ENCODE assay signal across 33 cellular contexts in the genomic region with DNA sequence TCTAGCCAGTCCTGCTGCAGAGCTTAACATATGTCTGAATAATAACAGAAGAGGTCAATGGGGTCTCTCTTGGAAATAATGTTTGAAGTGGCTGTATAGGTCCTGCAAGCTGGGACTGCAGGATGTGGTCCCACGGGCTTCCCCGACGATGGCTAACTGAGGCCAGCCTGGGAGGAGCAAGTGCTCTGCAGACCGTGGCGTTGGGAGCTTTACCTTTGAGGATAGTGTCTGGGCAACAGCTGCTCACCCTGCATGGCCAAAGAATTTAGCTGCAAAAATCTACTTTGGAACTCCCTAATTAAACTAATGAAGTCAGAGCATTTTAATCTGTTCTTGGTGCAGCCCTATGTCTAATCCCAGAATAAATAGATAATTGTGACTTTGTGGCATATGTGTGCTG. TPM values are rescaled to one million over a fixed set of nuclear protein-coding genes. Genes with fewer than 3 reads are reported as not detected.
"Had no signal": no experiment of that assay in that cellular context is flagged by ENCODE, and none has a peak within 500 bp of the region (broad histone marks: within the 10 kb centered on the region; RNA-seq: fewer than 3 reads in every experiment).

No MANE protein-coding gene starts in this region.

- H3K9me3 ChIP-seq: neutrophil, ovary, prostate gland, testis, vagina had no signal

- H3K4me3 ChIP-seq: cardiac muscle cell, hepatocyte, ovary, prostate gland, testis, vagina had no signal

- DNase-seq: activated CD4-positive, alpha-beta T cell treated with anti-CD3 and anti-CD28 coated beads for 4 hours; activated CD4-positive, alpha-beta T cell treated with anti-CD3 and anti-CD28 coated beads, Interleukin-2, amount 50 U/mL, for 48 hours; activated CD4-positive, CD25-positive, alpha-beta regulatory T cell; activated CD8-positive, alpha-beta memory T cell treated with anti-CD3 and anti-CD28 coated beads, Interleukin-2, amount 50 U/mL, for 48 hours; activated naive CD4-positive, alpha-beta T cell treated with Interleukin-2 at 50 U/mL for 16 hours; activated naive CD8-positive, alpha-beta T cell treated with anti-CD3 and anti-CD28 coated beads, Interleukin-2, amount 10 ng/mL, durations not matched to agents 7 days and 5 days; activated T-cell treated with anti-CD3 and anti-CD28 coated beads, Interleukin-2, amount 50 U/mL, for 4 hours; amniotic stem cell; effector CD8-positive, alpha-beta T cell; foreskin melanocyte; immature natural killer cell; left ventricle myocardium superior; mammary epithelial cell; ovary; stimulated activated CD4-positive, alpha-beta T cell treated with anti-CD3 and anti-CD28 coated beads, Interleukin-12 subunit alpha, Interleukin-12 subunit beta, amount 100 ng/mL, for 4 hours; stimulated activated CD4-positive, alpha-beta T cell treated with anti-CD3 and anti-CD28 coated beads, Interleukin-4, amount 100 ng/mL, for 4 hours; stimulated activated naive CD8-positive, alpha-beta T cell treated with anti-CD3 and anti-CD28 coated beads, Interleukin-15, amount 100 ng/mL, for 72 hours; T-helper 9 cell; testis had no signal

- H3K27me3 ChIP-seq: cardiac muscle cell, ovary, testis, vagina had no signal

- H3K27ac ChIP-seq: cardiac muscle cell, hepatocyte, neutrophil, ovary, prostate gland, testis, vagina had no signal

- H3K27ac Mint-ChIP-seq: activated naive CD8-positive, alpha-beta T cell treated with anti-CD3 and anti-CD28 coated beads, Interleukin-2, amount 10 ng/mL, durations not matched to agents 7 days and 5 days; dendritic cell treated with granulocyte-macrophage colony-stimulating factor and Interleukin-4, amounts not matched to agents 40 ng/mL and 50 ng/mL, for 4 days; immature natural killer cell; mesothelial cell of epicardium; natural killer cell treated with Interleukin-12 subunit alpha and Interleukin-12 subunit beta and Interleukin-15 and Interleukin-18, amount 100 ng/mL, for 72 hours; type B pancreatic cell had no signal

- H3K4me3 Mint-ChIP-seq: activated naive CD8-positive, alpha-beta T cell treated with anti-CD3 and anti-CD28 coated beads, Interleukin-2, amount 10 ng/mL, durations not matched to agents 7 days and 5 days; activated T-cell treated with anti-CD3 and anti-CD28 coated beads, Interleukin-2, amount 50 U/mL, for 4 hours; dendritic cell treated with granulocyte-macrophage colony-stimulating factor and Interleukin-4, amounts not matched to agents 40 ng/mL and 50 ng/mL, for 4 days; immature natural killer cell; mesothelial cell of epicardium; natural killer cell treated with Interleukin-12 subunit alpha and Interleukin-12 subunit beta and Interleukin-15 and Interleukin-18, amount 100 ng/mL, for 72 hours; stimulated activated naive CD8-positive, alpha-beta T cell treated with anti-CD3 and anti-CD28 coated beads, Interleukin-15, amount 100 ng/mL, for 72 hours; type B pancreatic cell had no signal

- H3K9me3 Mint-ChIP-seq: activated naive CD8-positive, alpha-beta T cell treated with anti-CD3 and anti-CD28 coated beads, Interleukin-2, amount 10 ng/mL, durations not matched to agents 7 days and 5 days; activated T-cell treated with anti-CD3 and anti-CD28 coated beads, Interleukin-2, amount 50 U/mL, for 4 hours; dendritic cell treated with granulocyte-macrophage colony-stimulating factor and Interleukin-4, amounts not matched to agents 40 ng/mL and 50 ng/mL, for 4 days; natural killer cell treated with Interleukin-12 subunit alpha and Interleukin-12 subunit beta and Interleukin-15 and Interleukin-18, amount 100 ng/mL, for 72 hours; stimulated activated naive CD8-positive, alpha-beta T cell treated with anti-CD3 and anti-CD28 coated beads, Interleukin-15, amount 100 ng/mL, for 72 hours; type B pancreatic cell had no signal

- H3K36me3 Mint-ChIP-seq: activated naive CD8-positive, alpha-beta T cell treated with anti-CD3 and anti-CD28 coated beads, Interleukin-2, amount 10 ng/mL, durations not matched to agents 7 days and 5 days; immature natural killer cell; mesothelial cell of epicardium; natural killer cell treated with Interleukin-12 subunit alpha and Interleukin-12 subunit beta and Interleukin-15 and Interleukin-18, amount 100 ng/mL, for 72 hours; type B pancreatic cell had no signal

- H3K36me3 ChIP-seq: cardiac muscle cell, neutrophil, ovary, prostate gland, vagina had no signal

- H3K4me1 ChIP-seq: prostate gland, testis, vagina had no signal

- H3K4me1 Mint-ChIP-seq: activated naive CD8-positive, alpha-beta T cell treated with anti-CD3 and anti-CD28 coated beads, Interleukin-2, amount 10 ng/mL, durations not matched to agents 7 days and 5 days; immature natural killer cell; stimulated activated naive CD8-positive, alpha-beta T cell treated with anti-CD3 and anti-CD28 coated beads, Interleukin-15, amount 100 ng/mL, for 72 hours had no signal

RNA-seq across cellular contexts. Expression of a gene that starts 18.2 kb away (rescaled TPM):
- total RNA-seq: activated CD8-positive, alpha-beta memory T cell treated with anti-CD3 and anti-CD28 coated beads for 36 hours; activated naive CD8-positive, alpha-beta T cell treated with anti-CD3 and anti-CD28 coated beads, Interleukin-2, amount 10 ng/mL, durations not matched to agents 7 days and 5 days; activated T-cell treated with anti-CD3 and anti-CD28 coated beads, Interleukin-2, amount 50 U/mL, for 4 hours; chondrocyte; endothelial cell of umbilical vein; esophagus mucosa; left ventricle myocardium superior; mammary epithelial cell; natural killer cell treated with Interleukin-12 subunit alpha and Interleukin-12 subunit beta and Interleukin-15 and Interleukin-18, amount 100 ng/mL, for 72 hours; T-helper 1 cell treated with Interleukin-12 subunit alpha and Interleukin-12 subunit beta and Interleukin-4 antibody, amounts not matched to agents 30 ng/mL and 1 ng/mL, for 36 hours; vagina had no signal
- polyA plus RNA-seq: endothelial cell of umbilical vein, immature natural killer cell, mammary epithelial cell had no signal
